ENCODE assay signal across 24 cellular contexts in the genomic region with DNA sequence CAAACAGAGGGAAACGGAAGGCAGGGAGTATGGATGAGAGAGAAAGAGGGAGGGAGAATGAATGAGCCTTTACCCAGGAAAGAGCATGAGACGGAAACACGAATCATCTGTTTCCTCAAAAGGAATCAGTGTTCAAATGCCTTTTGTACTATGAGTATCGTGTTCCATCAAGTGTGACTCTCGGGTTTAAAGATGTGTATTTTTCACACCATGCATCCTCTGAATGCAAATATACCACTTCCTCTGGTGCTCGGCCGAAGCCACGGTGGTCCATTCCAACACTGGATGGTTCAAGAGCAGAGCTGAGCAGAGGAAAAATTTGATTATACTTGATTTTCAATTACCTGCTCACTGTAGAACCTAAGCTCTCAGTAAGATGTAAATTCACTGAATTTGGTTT.
"Had no signal": no experiment of that assay in that cellular context is flagged by ENCODE, and none has a peak within 500 bp of the region (broad histone marks: within the 10 kb centered on the region; RNA-seq: fewer than 3 reads in every experiment).

No MANE protein-coding gene starts in this region.

- H3K27ac Mint-ChIP-seq: nephron; stimulated activated effector memory CD8-positive, alpha-beta T cell treated with anti-CD3 and anti-CD28 coated beads, Interleukin-12 subunit alpha, Interleukin-12 subunit beta, amount 100 ng/mL, for 72 hours; T-helper 2 cell treated with Interferon-gamma antibody and Interleukin-4, amounts not matched to agents 5 μg/mL and 100 μg/mL, for 36 hours; type B pancreatic cell had no signal

- H3K4me1 ChIP-seq: gastrocnemius medialis, parathyroid adenoma had no signal

- H3K4me3 Mint-ChIP-seq: nephron; stimulated activated effector memory CD8-positive, alpha-beta T cell treated with anti-CD3 and anti-CD28 coated beads, Interleukin-12 subunit alpha, Interleukin-12 subunit beta, amount 100 ng/mL, for 72 hours; T-helper 2 cell treated with Interferon-gamma antibody and Interleukin-4, amounts not matched to agents 5 μg/mL and 100 μg/mL, for 36 hours; type B pancreatic cell had no signal

- H3K4me1 Mint-ChIP-seq: nephron; stimulated activated effector memory CD8-positive, alpha-beta T cell treated with anti-CD3 and anti-CD28 coated beads, Interleukin-12 subunit alpha, Interleukin-12 subunit beta, amount 100 ng/mL, for 72 hours had no signal

- H3K4me3 ChIP-seq: coronary artery, gastrocnemius medialis, lung, smooth muscle cell, stomach had no signal

- H3K27me3 ChIP-seq: gastrocnemius medialis, stomach had no signal

- H2AFZ ChIP-seq: parathyroid adenoma had no signal

- FAIRE-seq: keratinocyte, TTC549 had no signal

- H3K9me3 Mint-ChIP-seq: nephron; T-helper 2 cell treated with Interferon-gamma antibody and Interleukin-4, amounts not matched to agents 5 μg/mL and 100 μg/mL, for 36 hours; type B pancreatic cell had no signal

- H3K36me3 ChIP-seq: gastrocnemius medialis, stomach had no signal

- H3K4me2 ChIP-seq: smooth muscle cell had no signal

- H3K27ac ChIP-seq: coronary artery, gastrocnemius medialis, parathyroid adenoma had no signal

- H3K9me3 ChIP-seq: gastrocnemius medialis, stomach had no signal

- DNase-seq: activated CD4-positive, alpha-beta T cell treated with anti-CD3 and anti-CD28 coated beads for 48 hours; activated CD4-positive, CD25-positive, alpha-beta regulatory T cell; activated CD8-positive, alpha-beta memory T cell treated with anti-CD3 and anti-CD28 coated beads, Interleukin-2, amount 50 U/mL, for 4 hours; activated effector memory CD4-positive, alpha-beta T cell treated with anti-CD3 and anti-CD28 coated beads, Interleukin-2, amount 50 U/mL, for 16 hours; activated naive CD4-positive, alpha-beta T cell treated with anti-CD3 and anti-CD28 coated beads, Interleukin-2, amount 50 U/mL, for 16 hours; activated T-cell treated with anti-CD3 and anti-CD28 coated beads, Interleukin-2, amount 50 U/mL, for 48 hours; aorta; erythroblast; gastrocnemius medialis; head of caudate nucleus; stimulated activated CD4-positive, alpha-beta T cell treated with anti-CD3 and anti-CD28 coated beads, Interleukin-4, amount 100 ng/mL, for 1 hour; stomach had no signal

- H3K9ac ChIP-seq: parathyroid adenoma had no signal

- ATAC-seq: gastrocnemius medialis; left lobe of liver; sciatic nerve; stimulated activated effector memory CD8-positive, alpha-beta T cell treated with anti-CD3 and anti-CD28 coated beads, Interleukin-12 subunit alpha, Interleukin-12 subunit beta, amount 100 ng/mL, for 72 hours had no signal

- H3K79me2 ChIP-seq: parathyroid adenoma had no signal
